1 cellular context compared by ENCODE assay signal in genomic region chr17:45231481-45232116, GRCh38.
A peak's percentile ranks its signal among the peaks of the same experiment; 100 is the strongest.
TF ChIP-seq lines count a peak whose summit lies in the region.

No MANE protein-coding gene starts in this region.

TF ChIP-seq in GM12878, 131 proteins besides CTCF, POLR2A, EP300 and RAD21:
- TF ChIP-seq NKRF (conservative IDR thresholded peaks at IDR 0.05) (no peak), SMC3 (IDR thresholded peaks at IDR 0.05; ENCODE audit: borderline replicate concordance, low read length) (peak; percentile 31; the same call in 1 of the 2 replicates), CHD4 (IDR thresholded peaks at IDR 0.05) (no peak), BHLHE40 (IDR thresholded peaks at IDR 0.05; ENCODE audit: borderline replicate concordance in 1 of 2, low read depth in 2 of 2, low read length in 1 of 2) (no peak), RUNX3 (IDR thresholded peaks at IDR 0.05; ENCODE audit: low read length) (no peak), PAX8 (IDR thresholded peaks at IDR 0.05) (no peak), ETV6 (conservative IDR thresholded peaks at IDR 0.05 in 1 of 2, IDR thresholded peaks at IDR 0.05 in 1 of 2; ENCODE audit: borderline replicate concordance in 1 of 2, low read depth in 1 of 2) (no peak)
